Comparison of ENCODE assay signal across 1 cellular context in genomic region chr20:31674895-31675827, GRCh38.
A peak's percentile ranks its signal among the peaks of the same experiment; 100 is the strongest.
TF ChIP-seq lines count a peak whose summit lies in the region.

No MANE protein-coding gene starts in this region.

TF ChIP-seq in K562, 482 proteins besides CTCF, POLR2A, EP300 and RAD21 (continued from another document and continues in another):
- 0 out of 4 replicates have a peak, but pooled peaks of 1 of the 2 experiments have one; percentile 43 for TF ChIP-seq UBTF (IDR thresholded peaks at IDR 0.05; ENCODE audit: borderline replicate concordance in 1 of 2, low read depth in 2 of 2, low read length in 2 of 2)
- TF ChIP-seq LCOR (CRISPR knock-in tag; IDR thresholded peaks at IDR 0.05): no peak
- TF ChIP-seq BRD4 (IDR thresholded peaks at IDR 0.05): peak; percentile 72
- no peak for TF ChIP-seq NCOA6 (IDR thresholded peaks at IDR 0.05)
- TF ChIP-seq MTA3 (IDR thresholded peaks at IDR 0.05; ENCODE audit: borderline replicate concordance): peak; percentile 58; the same call in 1 of the 2 replicates
- no peak for TF ChIP-seq RFX5 (IDR thresholded peaks at IDR 0.05; ENCODE audit: low read depth, low read length)
- no peak for TF ChIP-seq HNRNPUL1 (IDR thresholded peaks at IDR 0.05; ENCODE audit: low read length)
- no peak for TF ChIP-seq HMG20A (CRISPR knock-in tag; conservative IDR thresholded peaks at IDR 0.05)
- no peak for TF ChIP-seq ID3 (CRISPR knock-in tag; IDR thresholded peaks at IDR 0.05)
- TF ChIP-seq ID3 (tag; IDR thresholded peaks at IDR 0.05): peak; percentile 93
- TF ChIP-seq NFIX (CRISPR knock-in tag; IDR thresholded peaks at IDR 0.05; ENCODE audit: low read depth): no peak
- peak; percentile 23 for TF ChIP-seq MEF2D (tag; conservative IDR thresholded peaks at IDR 0.05; ENCODE audit: low read depth)
- TF ChIP-seq JUN (IDR thresholded peaks at IDR 0.05; ENCODE audit: borderline replicate concordance, low read depth, low read length): peak; percentile 36; the same call in 1 of the 2 replicates
- no peak for TF ChIP-seq JUN (CRISPR knock-in tag; IDR thresholded peaks at IDR 0.05; ENCODE audit: borderline replicate concordance)
- TF ChIP-seq CEBPB (tag; IDR thresholded peaks at IDR 0.05): no peak
- no peak for TF ChIP-seq ZSCAN29 (IDR thresholded peaks at IDR 0.05)
- 0 out of 2 replicates have a peak, but pooled peaks have one; percentile 10 for TF ChIP-seq ZNF354B (CRISPR knock-in tag; IDR thresholded peaks at IDR 0.05)
- no peak for TF ChIP-seq ZNF507 (tag; conservative IDR thresholded peaks at IDR 0.05)
- TF ChIP-seq ILF3 (IDR thresholded peaks at IDR 0.05; ENCODE audit: borderline replicate concordance): no peak
- TF ChIP-seq NR4A1 (CRISPR knock-in tag; IDR thresholded peaks at IDR 0.05): peak; percentile 77; the same call in 1 of the 2 replicates
- peak; percentile 84; the same call in 1 of the 2 replicates for TF ChIP-seq NR4A1 (tag; IDR thresholded peaks at IDR 0.05)
- peak; percentile 25; the same call in 1 of the 2 replicates for TF ChIP-seq REST (CRISPR knock-in tag; IDR thresholded peaks at IDR 0.05; ENCODE audit: low read depth)
- no peak; the same call in 1 of the 2 replicates for TF ChIP-seq POLR2AphosphoS5 (IDR thresholded peaks at IDR 0.05; ENCODE audit: control insufficient read depth, insufficient read depth, low read depth, low read length)
- TF ChIP-seq TAF9B (IDR thresholded peaks at IDR 0.05; ENCODE audit: partially characterized antibody): peak; percentile 17
- peak; percentile 34 for TF ChIP-seq ERF (CRISPR knock-in tag; IDR thresholded peaks at IDR 0.05)
- no peak for TF ChIP-seq HNRNPL (IDR thresholded peaks at IDR 0.05; ENCODE audit: low read depth, low read length)
- peak; percentile 55; the same call in 1 of the 2 replicates for TF ChIP-seq RREB1 (CRISPR knock-in tag; IDR thresholded peaks at IDR 0.05)
- TF ChIP-seq ZNF263 (CRISPR knock-in tag; IDR thresholded peaks at IDR 0.05; ENCODE audit: borderline replicate concordance): no peak
- no peak for TF ChIP-seq ZNF217 (CRISPR knock-in tag; IDR thresholded peaks at IDR 0.05)
- no peak for TF ChIP-seq CHD4 (IDR thresholded peaks at IDR 0.05; ENCODE audit: insufficient read depth, insufficient replicate concordance, low read depth, low read length, poor library complexity, severe bottlenecking)
- no peak for TF ChIP-seq SOX6 (IDR thresholded peaks at IDR 0.05)
- TF ChIP-seq MCM2 (IDR thresholded peaks at IDR 0.05; ENCODE audit: low read depth): no peak
- TF ChIP-seq C11orf30 (IDR thresholded peaks at IDR 0.05; ENCODE audit: low read depth): peak; percentile 78
- no peak for TF ChIP-seq CHCHD3 (CRISPR knock-in tag; IDR thresholded peaks at IDR 0.05)
- TF ChIP-seq SMAD4 (CRISPR knock-in tag; conservative IDR thresholded peaks at IDR 0.05): peak; percentile 87; the same call in 1 of the 2 replicates
- TF ChIP-seq MXI1 (IDR thresholded peaks at IDR 0.05; ENCODE audit: low read depth, low read length): no peak
- TF ChIP-seq ETS1 (conservative IDR thresholded peaks at IDR 0.05; ENCODE audit: control insufficient read depth, low read depth, low read length): no peak; the same call in 1 of the 2 replicates
- no peak for TF ChIP-seq SMAD2 (IDR thresholded peaks at IDR 0.05; ENCODE audit: low read depth, low read length)
